In the genomic region with DNA sequence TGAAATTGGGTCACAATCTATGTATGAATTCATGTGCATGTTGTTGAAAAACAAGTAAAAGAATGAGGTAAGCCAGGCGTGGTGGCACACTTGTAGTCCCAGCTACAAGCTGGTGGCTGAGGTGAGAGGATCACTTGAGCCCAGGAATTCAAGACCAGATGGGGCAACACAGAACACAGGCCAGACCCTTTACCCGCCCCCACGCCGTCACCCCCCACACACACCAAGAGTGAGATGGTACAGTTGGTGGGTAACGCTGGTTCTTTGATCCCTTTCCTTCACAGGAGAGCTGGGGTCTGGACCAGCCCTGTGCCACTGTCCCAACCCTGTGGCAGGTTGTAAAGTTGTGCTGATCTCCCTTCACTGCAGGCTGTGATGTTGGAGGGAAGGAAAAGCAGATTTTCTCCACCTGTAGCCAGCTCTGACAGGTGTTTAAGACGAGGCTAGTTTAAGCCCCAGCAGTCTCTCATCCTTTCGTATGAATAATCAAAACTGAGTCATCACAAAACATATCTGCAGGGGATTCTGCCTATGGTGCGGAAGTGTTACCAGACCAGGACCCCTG, we compare ENCODE assay signal across 1 cellular context.
TF ChIP-seq lines count a peak whose summit lies in the region.

No MANE protein-coding gene starts in this region.

TF ChIP-seq in GM12878, 131 proteins besides CTCF, POLR2A, EP300 and RAD21:
- peak; percentile 64; the same call in 1 of the 2 replicates for TF ChIP-seq POLR2AphosphoS5 (IDR thresholded peaks at IDR 0.05; ENCODE audit: low read length)
- TF ChIP-seq, protein P1, sequence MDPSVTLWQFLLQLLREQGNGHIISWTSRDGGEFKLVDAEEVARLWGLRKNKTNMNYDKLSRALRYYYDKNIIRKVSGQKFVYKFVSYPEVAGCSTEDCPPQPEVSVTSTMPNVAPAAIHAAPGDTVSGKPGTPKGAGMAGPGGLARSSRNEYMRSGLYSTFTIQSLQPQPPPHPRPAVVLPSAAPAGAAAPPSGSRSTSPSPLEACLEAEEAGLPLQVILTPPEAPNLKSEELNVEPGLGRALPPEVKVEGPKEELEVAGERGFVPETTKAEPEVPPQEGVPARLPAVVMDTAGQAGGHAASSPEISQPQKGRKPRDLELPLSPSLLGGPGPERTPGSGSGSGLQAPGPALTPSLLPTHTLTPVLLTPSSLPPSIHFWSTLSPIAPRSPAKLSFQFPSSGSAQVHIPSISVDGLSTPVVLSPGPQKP (IDR thresholded peaks at IDR 0.05; ENCODE audit: low read depth, low read length) = no peak
TF ChIP-seq in GM12878: peak in this region for 1.
